ENCODE assay signal across 13 cellular contexts in genomic region chr11:8801121-8801520, GRCh38.
DNase-seq lines count a peak whose midpoint lies in the region; ATAC-seq and TF ChIP-seq lines count a peak whose summit lies in the region.
"Had no signal": no experiment of that assay in that cellular context is flagged by ENCODE, and none has a peak within 500 bp of the region (broad histone marks: within the 10 kb centered on the region; RNA-seq: fewer than 3 reads in every experiment).

No MANE protein-coding gene starts in this region.

- TF ChIP-seq POLR2A in esophagus squamous epithelium (IDR thresholded peaks at IDR 0.05): no peak
- no peak for TF ChIP-seq POLR2A in testis (IDR thresholded peaks at IDR 0.05)

- intact Hi-C loops in esophagus squamous epithelium (cut with DNase I) (no loop called here), testis (cut with DNase I; ENCODE audit: low total_unique reads) (loop anchor here (10.0 kb wide), 1 partner anchor 76 kb away; no protein-coding TSS in a partner anchor)

- H3K27ac Mint-ChIP-seq in WTC11 (0 out of 2 replicates have a peak overlapping the region, but pooled peaks have one; percentile 35), nephron (peak overlapping the region in 2 of 3 experiments; percentile 14 to 63), immature natural killer cell (no peak overlapping the region)

- 83 to 84% methylated on average over 6 to 9 of the region's 9 CpGs for WGBS in esophagus squamous epithelium, 2 donors
- WGBS in testis, 2 donors: 84 to 91% methylated on average over 9 of the region's 9 CpGs

- H3K4me3 ChIP-seq in esophagus squamous epithelium: no peak overlapping the region
- H3K4me3 ChIP-seq in testis: no peak overlapping the region

- ATAC-seq in WTC11: no peak
- no peak for ATAC-seq in HG02973 (IDR thresholded peaks at IDR 0.05; ENCODE audit: unreplicated experiment)

- no peak overlapping the region for H3K4me3 Mint-ChIP-seq in WTC11
- H3K4me3 Mint-ChIP-seq in nephron: no peak overlapping the region
- no peak overlapping the region for H3K4me3 Mint-ChIP-seq in immature natural killer cell
- H3K4me3 Mint-ChIP-seq: CD14-positive monocyte had no signal

- no peaks in the 10 kb centered on the region for H3K36me3 Mint-ChIP-seq in WTC11
- peaks cover 25% of the 10 kb centered on the region for H3K36me3 Mint-ChIP-seq in nephron (ENCODE audit: low read depth)
- no peaks in the 10 kb centered on the region for H3K36me3 Mint-ChIP-seq in immature natural killer cell
- H3K36me3 Mint-ChIP-seq: CD14-positive monocyte had no signal

- peaks cover 0 to 19% (median 0%) of the 10 kb centered on the region in 3 donors for H3K36me3 ChIP-seq in esophagus squamous epithelium
- no peaks in the 10 kb centered on the region for H3K36me3 ChIP-seq in testis (ENCODE audit: low read depth, missing control alignments)

- CTCF ChIA-PET in WTC11 (lab: Charles Lee): interaction anchor here (0.7 to 2.7 kb wide), 3 partner anchors 9 to 337 kb away, joined by 3 to 9 read pairs (median 3); a partner anchor contains a TSS

- H3K4me1 ChIP-seq in esophagus squamous epithelium (peaks cover 0 to 61% (median 19%) of the 10 kb centered on the region in 3 donors), testis (peaks cover 66% of the 10 kb centered on the region)

- H3K27ac ChIP-seq in esophagus squamous epithelium: peak overlapping the region in 3 of 4 donors; percentile 57 to 70 (median 67)
- H3K27ac ChIP-seq in testis: peak overlapping the region; percentile 59 to 82

- no peak for TF ChIP-seq CTCF in WTC11 (IDR thresholded peaks at IDR 0.05)
- no peak for TF ChIP-seq CTCF in esophagus squamous epithelium (IDR thresholded peaks at IDR 0.05)
- no peak for TF ChIP-seq CTCF in nephron (IDR thresholded peaks at IDR 0.05; ENCODE audit: unreplicated experiment in 3 of 3)
- no peak for TF ChIP-seq CTCF in testis (IDR thresholded peaks at IDR 0.05)

- POLR2A ChIA-PET in WTC11 (lab: Charles Lee): no interaction called here

- H3K27me3 ChIP-seq in esophagus squamous epithelium: no peaks in the 10 kb centered on the region
- H3K27me3 ChIP-seq in testis: no peaks in the 10 kb centered on the region

- H3K27me3 Mint-ChIP-seq in WTC11 (ENCODE audit: low read depth) (no peaks in the 10 kb centered on the region), nephron (ENCODE audit: low read depth) (no peaks in the 10 kb centered on the region), immature natural killer cell (ENCODE audit: low read depth in 3 of 3) (peaks cover 0 to 2% (median 0%) of the 10 kb centered on the region in 3 donors)

- H3K9me3 ChIP-seq in esophagus squamous epithelium (no peaks in the 10 kb centered on the region), testis (no peaks in the 10 kb centered on the region)

- no peaks in the 10 kb centered on the region for H3K9me3 Mint-ChIP-seq in WTC11
- H3K9me3 Mint-ChIP-seq in nephron: no peaks in the 10 kb centered on the region
- no peaks in the 10 kb centered on the region for H3K9me3 Mint-ChIP-seq in immature natural killer cell
- H3K9me3 Mint-ChIP-seq: CD14-positive monocyte had no signal

- H3K4me1 Mint-ChIP-seq in WTC11: peaks cover 2% of the 10 kb centered on the region
- peaks cover 40% of the 10 kb centered on the region for H3K4me1 Mint-ChIP-seq in nephron
- H3K4me1 Mint-ChIP-seq in immature natural killer cell: no peaks in the 10 kb centered on the region

- DNase-seq in WTC11 (ENCODE audit: low spot score) (no peak), esophagus squamous epithelium (lab: John Stamatoyannopoulos, UW) (no peak), testis (no peak), immature natural killer cell (no peak), hepatic stellate cell (ENCODE audit: low spot score) (no peak)
- DNase-seq: ACHN, AML-193, NCI-H1105, NCI-H1694, NCI-H510A treated with DMSO at 0.1 percent for 48 hours had no signal

TF ChIP-seq in WTC11, 78 proteins besides CTCF, POLR2A, EP300 and RAD21:
- TF ChIP-seq, protein P1, sequence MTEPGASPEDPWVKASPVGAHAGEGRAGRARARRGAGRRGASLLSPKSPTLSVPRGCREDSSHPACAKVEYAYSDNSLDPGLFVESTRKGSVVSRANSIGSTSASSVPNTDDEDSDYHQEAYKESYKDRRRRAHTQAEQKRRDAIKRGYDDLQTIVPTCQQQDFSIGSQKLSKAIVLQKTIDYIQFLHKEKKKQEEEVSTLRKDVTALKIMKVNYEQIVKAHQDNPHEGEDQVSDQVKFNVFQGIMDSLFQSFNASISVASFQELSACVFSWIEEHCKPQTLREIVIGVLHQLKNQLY (CRISPR knock-in tag; IDR thresholded peaks at IDR 0.05): no peak
- TF ChIP-seq JUN (CRISPR knock-in tag; IDR thresholded peaks at IDR 0.05) (no peak), ZNF138 (CRISPR knock-in tag; conservative IDR thresholded peaks at IDR 0.05) (no peak), ZNF317 (CRISPR knock-in tag; IDR thresholded peaks at IDR 0.05; ENCODE audit: borderline replicate concordance, low read depth) (no peak), MXD4 (CRISPR knock-in tag; IDR thresholded peaks at IDR 0.05; ENCODE audit: borderline replicate concordance) (no peak), ZNF219 (CRISPR knock-in tag; IDR thresholded peaks at IDR 0.05; ENCODE audit: borderline replicate concordance) (no peak), TEAD1 (CRISPR knock-in tag; IDR thresholded peaks at IDR 0.05) (no peak), NFATC4 (CRISPR knock-in tag; IDR thresholded peaks at IDR 0.05) (no peak), SMAD3 (CRISPR knock-in tag; IDR thresholded peaks at IDR 0.05; ENCODE audit: borderline replicate concordance) (no peak), ZNF121 (CRISPR knock-in tag; IDR thresholded peaks at IDR 0.05) (no peak), E2F1 (CRISPR knock-in tag; IDR thresholded peaks at IDR 0.05) (no peak), NFYB (CRISPR knock-in tag; conservative IDR thresholded peaks at IDR 0.05; ENCODE audit: low read depth) (no peak), NR2C2 (CRISPR knock-in tag; IDR thresholded peaks at IDR 0.05) (no peak), ZNF671 (CRISPR knock-in tag; IDR thresholded peaks at IDR 0.05) (no peak), MYBL2 (CRISPR knock-in tag; IDR thresholded peaks at IDR 0.05) (no peak)
- TF ChIP-seq, protein P2, sequence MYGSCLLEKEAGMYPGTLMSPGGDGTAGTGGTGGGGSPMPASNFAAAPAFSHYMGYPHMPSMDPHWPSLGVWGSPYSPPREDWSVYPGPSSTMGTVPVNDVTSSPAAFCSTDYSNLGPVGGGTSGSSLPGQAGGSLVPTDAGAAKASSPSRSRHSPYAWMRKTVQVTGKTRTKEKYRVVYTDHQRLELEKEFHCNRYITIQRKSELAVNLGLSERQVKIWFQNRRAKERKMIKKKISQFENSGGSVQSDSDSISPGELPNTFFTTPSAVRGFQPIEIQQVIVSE (CRISPR knock-in tag; IDR thresholded peaks at IDR 0.05; ENCODE audit: borderline replicate concordance): no peak
- TF ChIP-seq, protein P3, sequence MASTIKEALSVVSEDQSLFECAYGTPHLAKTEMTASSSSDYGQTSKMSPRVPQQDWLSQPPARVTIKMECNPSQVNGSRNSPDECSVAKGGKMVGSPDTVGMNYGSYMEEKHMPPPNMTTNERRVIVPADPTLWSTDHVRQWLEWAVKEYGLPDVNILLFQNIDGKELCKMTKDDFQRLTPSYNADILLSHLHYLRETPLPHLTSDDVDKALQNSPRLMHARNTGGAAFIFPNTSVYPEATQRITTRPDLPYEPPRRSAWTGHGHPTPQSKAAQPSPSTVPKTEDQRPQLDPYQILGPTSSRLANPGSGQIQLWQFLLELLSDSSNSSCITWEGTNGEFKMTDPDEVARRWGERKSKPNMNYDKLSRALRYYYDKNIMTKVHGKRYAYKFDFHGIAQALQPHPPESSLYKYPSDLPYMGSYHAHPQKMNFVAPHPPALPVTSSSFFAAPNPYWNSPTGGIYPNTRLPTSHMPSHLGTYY (CRISPR knock-in tag; IDR thresholded peaks at IDR 0.05): no peak
- TF ChIP-seq, protein P4, sequence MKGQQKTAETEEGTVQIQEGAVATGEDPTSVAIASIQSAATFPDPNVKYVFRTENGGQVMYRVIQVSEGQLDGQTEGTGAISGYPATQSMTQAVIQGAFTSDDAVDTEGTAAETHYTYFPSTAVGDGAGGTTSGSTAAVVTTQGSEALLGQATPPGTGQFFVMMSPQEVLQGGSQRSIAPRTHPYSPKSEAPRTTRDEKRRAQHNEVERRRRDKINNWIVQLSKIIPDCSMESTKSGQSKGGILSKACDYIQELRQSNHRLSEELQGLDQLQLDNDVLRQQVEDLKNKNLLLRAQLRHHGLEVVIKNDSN (CRISPR knock-in tag; IDR thresholded peaks at IDR 0.05): no peak
- TF ChIP-seq, protein P5, sequence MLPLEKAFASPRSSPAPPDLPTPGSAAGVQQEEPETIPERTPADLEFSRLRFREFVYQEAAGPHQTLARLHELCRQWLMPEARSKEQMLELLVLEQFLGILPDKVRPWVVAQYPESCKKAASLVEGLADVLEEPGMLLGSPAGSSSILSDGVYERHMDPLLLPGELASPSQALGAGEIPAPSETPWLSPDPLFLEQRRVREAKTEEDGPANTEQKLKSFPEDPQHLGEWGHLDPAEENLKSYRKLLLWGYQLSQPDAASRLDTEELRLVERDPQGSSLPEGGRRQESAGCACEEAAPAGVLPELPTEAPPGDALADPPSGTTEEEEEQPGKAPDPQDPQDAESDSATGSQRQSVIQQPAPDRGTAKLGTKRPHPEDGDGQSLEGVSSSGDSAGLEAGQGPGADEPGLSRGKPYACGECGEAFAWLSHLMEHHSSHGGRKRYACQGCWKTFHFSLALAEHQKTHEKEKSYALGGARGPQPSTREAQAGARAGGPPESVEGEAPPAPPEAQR (CRISPR knock-in tag; IDR thresholded peaks at IDR 0.05): no peak

Comparison
In these comparisons a context has a peak if more than half of its experiments do, and no peak if none do; other contexts are left out.
1. H3K27ac Mint-ChIP-seq: peak in WTC11 (single experiment) and nephron (2 of 3); none in immature natural killer cell (0 of 6).